ENCODE assay signal across 15 cellular contexts in genomic region chr20:52372169-52372568, GRCh38.
DNase-seq lines count a peak whose midpoint lies in the region; ATAC-seq lines count a peak whose summit lies in the region.
"Had no signal": no experiment of that assay in that cellular context is flagged by ENCODE, and none has a peak within 500 bp of the region (broad histone marks: within the 10 kb centered on the region; RNA-seq: fewer than 3 reads in every experiment).

No MANE protein-coding gene starts in this region.

- H3K36me3 ChIP-seq in SJCRH30: no peaks in the 10 kb centered on the region
- H3K36me3 ChIP-seq: BLaER1, HAP-1 had no signal

- DNase-seq in GM03348 (ENCODE audit: low spot score) (peak; percentile 10), HuH-7 (ENCODE audit: low spot score) (peak; percentile 24), left lobe of liver (ENCODE audit: low spot score) (no peak), EL (no peak), NK-92 (lab: John Stamatoyannopoulos, UW; ENCODE audit: unreplicated experiment) (no peak), NCI-H2171 (lab: John Stamatoyannopoulos, UW) (no peak), SJCRH30 (no peak)
- DNase-seq: ACHN; Calu3; CD4-positive, alpha-beta memory T cell; DMS79 treated with DMSO at 0.1 percent for 48 hours had no signal

- peaks cover 14% of the 10 kb centered on the region for H3K4me1 ChIP-seq in SJCRH30
- H3K4me1 ChIP-seq: BLaER1, HAP-1 had no signal

- H3K27ac ChIP-seq in SJCRH30: no peak overlapping the region
- H3K27ac ChIP-seq: BLaER1, HL-60, KMS-11 had no signal

- H3K27me3 ChIP-seq in SJCRH30: no peaks in the 10 kb centered on the region; the same call in 1 of the 2 replicates
- H3K27me3 ChIP-seq: BLaER1 had no signal

- H3K4me3 ChIP-seq in SJCRH30: no peak overlapping the region
- H3K4me3 ChIP-seq: BLaER1, HAP-1 had no signal

- ATAC-seq in left lobe of liver: peak; percentile 74

- no peaks in the 10 kb centered on the region for H3K9me3 ChIP-seq in SJCRH30 (replicated peaks)
- H3K9me3 ChIP-seq: BLaER1, HAP-1 had no signal

Comparison
In these comparisons a context has a peak if more than half of its experiments do, and no peak if none do; other contexts are left out.
1. DNase-seq: peak in GM03348 (single experiment) and HuH-7 (single experiment); none in left lobe of liver (single experiment), EL (single experiment), NK-92 (single experiment), NCI-H2171 (single experiment) and SJCRH30 (0 of 2).